ENCODE assay signal across 8 cellular contexts in the genomic region with DNA sequence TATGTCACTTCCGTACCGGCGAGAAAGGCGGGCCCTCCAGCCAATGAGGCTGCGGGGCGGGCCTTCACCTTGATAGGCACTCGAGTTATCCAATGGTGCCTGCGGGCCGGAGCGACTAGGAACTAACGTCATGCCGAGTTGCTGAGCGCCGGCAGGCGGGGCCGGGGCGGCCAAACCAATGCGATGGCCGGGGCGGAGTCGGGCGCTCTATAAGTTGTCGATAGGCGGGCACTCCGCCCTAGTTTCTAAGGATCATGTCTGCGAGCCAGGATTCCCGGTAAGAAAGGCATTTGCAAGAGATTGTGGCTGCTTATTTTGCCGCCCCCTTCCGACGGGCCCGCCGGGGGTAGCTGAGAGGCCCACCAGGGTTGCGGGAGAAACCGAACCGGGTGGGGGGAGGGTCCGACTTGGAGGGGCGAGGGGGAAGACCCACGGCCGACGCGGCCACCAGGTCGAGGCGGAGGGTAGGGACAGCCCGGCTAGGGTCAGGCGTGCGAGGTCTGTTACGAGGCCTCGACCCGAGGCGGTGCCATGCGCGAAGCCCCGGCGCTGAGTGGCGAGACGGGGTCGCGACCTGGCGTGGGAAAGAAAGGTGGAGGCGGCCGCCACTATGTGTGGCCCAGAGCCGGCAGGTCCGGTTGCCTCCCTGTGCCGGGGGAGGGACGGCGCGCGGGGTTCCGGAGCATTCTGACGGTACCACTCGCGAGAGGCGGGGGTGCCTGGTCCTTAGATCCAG. TPM values are rescaled to one million over a fixed set of nuclear protein-coding genes. Genes with fewer than 3 reads are reported as not detected.
A peak's percentile ranks its signal among the peaks of the same experiment; 100 is the strongest.
DNase-seq lines count a peak whose midpoint lies in the region; ATAC-seq and TF ChIP-seq lines count a peak whose summit lies in the region.

No MANE protein-coding gene starts in this region.

- in situ Hi-C loops in T47D (cut with HindIII; ENCODE audit: low pct_unique_long_range_greater_than_20kb, low sequenced_read_pairs): no loop called here

- no peaks in the 10 kb centered on the region for H3K9me3 ChIP-seq in WERI-Rb-1 (ENCODE audit: severe bottlenecking)
- no peaks in the 10 kb centered on the region for H3K9me3 ChIP-seq in iPS-20b (ENCODE audit: insufficient read depth, low read depth, low read length)
- no peaks in the 10 kb centered on the region for H3K9me3 ChIP-seq in skeletal muscle satellite cell (replicated peaks; ENCODE audit: low read length)

- no peaks in the 10 kb centered on the region for H3K27me3 ChIP-seq in WERI-Rb-1 (ENCODE audit: insufficient read depth, low read depth, severe bottlenecking)
- H3K27me3 ChIP-seq in iPS-20b (ENCODE audit: insufficient read depth, low read length): no peaks in the 10 kb centered on the region
- H3K27me3 ChIP-seq in skeletal muscle satellite cell (ENCODE audit: control insufficient read depth, insufficient read depth, low read length): no peaks in the 10 kb centered on the region

- H3K4me1 ChIP-seq in iPS-20b (ENCODE audit: insufficient read depth, low read length) (peaks cover 18% of the 10 kb centered on the region), skeletal muscle satellite cell (ENCODE audit: control insufficient read depth, insufficient read depth, low read length) (peaks cover 38% of the 10 kb centered on the region)

- peaks cover 78% of the 10 kb centered on the region for H3K36me3 ChIP-seq in WERI-Rb-1
- peaks cover 79% of the 10 kb centered on the region for H3K36me3 ChIP-seq in iPS-20b (ENCODE audit: insufficient read depth, low read depth, low read length)
- peaks cover 70% of the 10 kb centered on the region for H3K36me3 ChIP-seq in skeletal muscle satellite cell (ENCODE audit: insufficient read depth, low read length)

- H3K9ac ChIP-seq in iPS-20b (ENCODE audit: low read depth, low read length): peak overlapping the region; percentile 99
- H3K9ac ChIP-seq in skeletal muscle satellite cell (ENCODE audit: low read depth, low read length): peak overlapping the region; percentile 99

- DNase-seq in NCI-H2171 treated with DMSO at 0.1 percent for 48 hours (lab: John Stamatoyannopoulos, UW): peak; percentile 98
- DNase-seq in WERI-Rb-1: peak; percentile 99
- DNase-seq in T47D (ENCODE audit: low read depth in 1 of 2, low spot score in 1 of 2): peak; percentile 95 to 98
- DNase-seq in effector CD4-positive, alpha-beta T cell: no peak

- ATAC-seq in GM18517 (IDR thresholded peaks at IDR 0.05; ENCODE audit: unreplicated experiment) (peak; percentile 80), HG03097 (IDR thresholded peaks at IDR 0.05; ENCODE audit: low FRiP score, unreplicated experiment) (peak; percentile 93)

- H3K27ac ChIP-seq in WERI-Rb-1: peak overlapping the region; percentile 98
- H3K27ac ChIP-seq in iPS-20b (ENCODE audit: low read length): peak overlapping the region; percentile 76

- H3K4me2 ChIP-seq in skeletal muscle satellite cell (ENCODE audit: low read length): peak overlapping the region; percentile 50

- TF ChIP-seq CTCF in WERI-Rb-1 (IDR thresholded peaks at IDR 0.05; ENCODE audit: low read depth, low read length): no peak

- H3K4me3 ChIP-seq in WERI-Rb-1 (ENCODE audit: low read depth, low read length): peak overlapping the region; percentile 94
- peak overlapping the region; percentile 98 for H3K4me3 ChIP-seq in iPS-20b (ENCODE audit: low read length)
- H3K4me3 ChIP-seq in skeletal muscle satellite cell (ENCODE audit: low read length): peak overlapping the region; percentile 90

RNA-seq across cellular contexts. Expression of gene CD68, which starts 6.7 kb away (rescaled TPM):
- total RNA-seq in skeletal muscle satellite cell (2012; rRNA removed): 17.5 and 19.2 TPM in 2 replicates

RNA-seq across cellular contexts. Expression of gene MPDU1, which starts 10.9 kb away (rescaled TPM):
- total RNA-seq in skeletal muscle satellite cell (2012; rRNA removed): 124 and 175 TPM in 2 replicates

RNA-seq across cellular contexts. Expression of gene SENP3, which starts 11.0 kb away (rescaled TPM):
- total RNA-seq in skeletal muscle satellite cell (2012; rRNA removed): 73.3 and 90.0 TPM in 2 replicates

RNA-seq across cellular contexts. Expression of gene TNFSF13, which starts 14.2 kb away (rescaled TPM):
- total RNA-seq in skeletal muscle satellite cell (2012; rRNA removed): 0.51 and 0.66 TPM in 2 replicates

RNA-seq across cellular contexts. Expression of gene SOX15, which starts 17.1 kb away (rescaled TPM):
- total RNA-seq in skeletal muscle satellite cell (2012; rRNA removed): 0.51 TPM in 1 of 2 replicates, not detected in the other
